Comparison of ENCODE assay signal across 8 cellular contexts in the genomic region with DNA sequence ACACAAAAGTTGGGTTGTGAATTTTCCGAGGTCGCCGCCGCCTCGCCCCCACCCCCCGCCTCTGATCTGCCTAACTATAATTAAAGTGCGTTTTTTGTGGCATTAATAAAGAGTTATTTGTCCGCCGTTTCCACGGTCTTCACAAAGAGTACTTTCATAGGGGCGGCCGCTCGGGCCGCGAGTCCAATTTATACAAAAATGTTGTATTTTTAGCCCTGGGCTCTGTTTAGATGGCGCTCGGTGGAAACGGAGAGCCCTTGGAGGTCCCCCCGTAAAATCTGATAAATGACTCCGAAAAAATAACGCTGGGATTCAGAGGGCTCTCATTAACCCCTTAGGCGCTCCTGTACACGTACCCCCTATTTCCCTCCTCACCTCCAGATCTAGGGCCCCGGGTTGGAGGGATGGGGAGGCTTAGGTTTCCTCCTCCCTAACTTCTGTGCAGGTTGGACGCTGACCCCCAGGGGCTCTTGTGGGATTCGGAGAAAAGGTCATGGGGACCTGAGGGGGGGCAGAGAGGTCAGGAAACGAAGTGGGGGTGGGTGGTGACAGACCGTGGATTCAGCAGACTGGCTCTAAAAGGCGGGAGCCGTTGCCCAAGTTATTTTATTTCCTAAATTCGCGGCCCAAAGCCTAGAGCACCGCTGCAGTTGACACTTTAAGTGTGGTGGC. TPM values are rescaled to one million over a fixed set of nuclear protein-coding genes. Genes with fewer than 3 reads are reported as not detected.
A peak's percentile ranks its signal among the peaks of the same experiment; 100 is the strongest.
DNase-seq lines count a peak whose midpoint lies in the region; ATAC-seq and TF ChIP-seq lines count a peak whose summit lies in the region.

No MANE protein-coding gene starts in this region.

- H3K79me2 ChIP-seq in GM23338 (replicated peaks; ENCODE audit: insufficient read depth): no peaks in the 10 kb centered on the region

- H3K4me1 ChIP-seq in GM23338 (ENCODE audit: insufficient read depth): peaks cover 33% of the 10 kb centered on the region
- peaks cover 82% of the 10 kb centered on the region for H3K4me1 ChIP-seq in left ventricle myocardium inferior

- ATAC-seq in GM23338 (no peak), sciatic nerve (peak; percentile 0), GM19023 (IDR thresholded peaks at IDR 0.05; ENCODE audit: unreplicated experiment) (no peak)

- no peak for TF ChIP-seq POLR2A in erythroblast (IDR thresholded peaks at IDR 0.05; ENCODE audit: low read length)

- H4K20me1 ChIP-seq in GM23338 (replicated peaks; ENCODE audit: insufficient read depth): no peaks in the 10 kb centered on the region; the same call in 1 of the 2 replicates

- H3K9me3 ChIP-seq in left ventricle myocardium inferior (replicated peaks): no peaks in the 10 kb centered on the region

- no peaks in the 10 kb centered on the region for H3K9me2 ChIP-seq in GM23338 (ENCODE audit: insufficient read depth)

- peaks cover 96% of the 10 kb centered on the region for H3K27me3 ChIP-seq in GM23338 (ENCODE audit: insufficient read depth)
- H3K27me3 ChIP-seq in left ventricle myocardium inferior (ENCODE audit: low read depth): peaks cover 66% of the 10 kb centered on the region

- DNase-seq in GM23338 (ENCODE audit: low spot score) (peak; percentile 34), left ventricle myocardium inferior (peak; percentile 8), sciatic nerve (ENCODE audit: low spot score) (peak; percentile 52), cortex of kidney (lab: John Stamatoyannopoulos, UW) (no peak), erythroblast (lab: John Stamatoyannopoulos, UW) (no peak), globus pallidus (ENCODE audit: low spot score) (no peak)

- H3K27ac ChIP-seq in GM23338 (ENCODE audit: low read depth) (no peak overlapping the region), left ventricle myocardium inferior (replicated peaks) (peak overlapping the region; percentile 80)

- 0 out of 2 replicates have a peak, but pooled peaks cover 3% of the 10 kb centered on the region for H3F3A ChIP-seq in GM23338 (replicated peaks; ENCODE audit: low read depth)

- no peaks in the 10 kb centered on the region; the same call in 2 of the 3 replicates for H3K36me3 Mint-ChIP-seq in GM23338 (ENCODE audit: low read depth)

- H3K4me3 ChIP-seq in GM23338 (peak overlapping the region; percentile 77), WI38 (ENCODE audit: low read depth, low read length) (peak overlapping the region; percentile 20; the same call in 1 of the 2 replicates), left ventricle myocardium inferior (peak overlapping the region; percentile 70)

- peak overlapping the region; percentile 95 for H3K4me2 ChIP-seq in GM23338

- no peaks in the 10 kb centered on the region for H3K36me3 ChIP-seq in GM23338 (ENCODE audit: insufficient read depth)
- H3K36me3 ChIP-seq in left ventricle myocardium inferior: no peaks in the 10 kb centered on the region

- TF ChIP-seq CTCF in GM23338 (conservative IDR thresholded peaks at IDR 0.05; ENCODE audit: low read depth in 2 of 2) (no peak), WI38 (IDR thresholded peaks at IDR 0.05; ENCODE audit: low read depth, low read length) (no peak), left ventricle myocardium inferior (IDR thresholded peaks at IDR 0.05; ENCODE audit: borderline replicate concordance) (no peak)

- H3K27me3 Mint-ChIP-seq in GM23338 (ENCODE audit: insufficient read depth, low read depth, poor library complexity): peaks cover 88% of the 10 kb centered on the region

- no peak overlapping the region for H3K27ac Mint-ChIP-seq in GM23338

- H3K9me3 Mint-ChIP-seq in GM23338: peaks cover 3% of the 10 kb centered on the region; the same call in 2 of the 3 replicates

- intact Hi-C loops in left ventricle myocardium inferior (cut with micrococcal nuclease): loop anchor here (10.0 kb wide), 1 partner anchor 601 kb away; no protein-coding TSS in a partner anchor
- intact Hi-C loops in sciatic nerve (cut with DNase I): loop anchor here (5.0 kb wide), 1 partner anchor 598 kb away; no protein-coding TSS in a partner anchor

- peaks cover 44% of the 10 kb centered on the region for H3K4me1 Mint-ChIP-seq in GM23338

- peak overlapping the region; percentile 94; the same call in 1 of the 2 replicates for H2AFZ ChIP-seq in GM23338

- H3K4me3 Mint-ChIP-seq in GM23338: peak overlapping the region; percentile 76

TF ChIP-seq in GM23338, 12 proteins besides CTCF, POLR2A, EP300 and RAD21:
- TF ChIP-seq ZNF331 (CRISPR knock-in tag; IDR thresholded peaks at IDR 0.05; ENCODE audit: low read depth): no peak
- no peak for TF ChIP-seq POLR2AphosphoS5 (IDR thresholded peaks at IDR 0.05; ENCODE audit: low read depth)
- TF ChIP-seq EZH2 (IDR thresholded peaks at IDR 0.05; ENCODE audit: low read depth, unreplicated experiment): peak; percentile 91

RNA-seq across cellular contexts. Expression of gene CYP26B1, which starts 1.9 kb away (rescaled TPM):
- total RNA-seq in GM23338 (2014; rRNA removed; shearing (Covaris generic)): 0.16 and 0.31 TPM in 2 replicates
- 0.05 and 0.07 TPM in 2 replicates for polyA plus RNA-seq in GM23338 (2016; fragmentation: Nextera tagmentation; extraction: Ambion mirVana)
- total RNA-seq in left ventricle myocardium inferior (1.5 TPM), sciatic nerve (12.7 TPM)

Comparison
In these comparisons a context has a peak if more than half of its experiments do, and no peak if none do; other contexts are left out.
1. DNase-seq: peak in GM23338 (single experiment), left ventricle myocardium inferior (single experiment) and sciatic nerve (single experiment); none in cortex of kidney (single experiment), erythroblast (0 of 2) and globus pallidus (single experiment).
2. H3K4me3 ChIP-seq: peak in every context shown above with its lines; median percentile 77 in GM23338; 70 in left ventricle myocardium inferior; 20 in WI38.